ENCODE assay signal across 8 cellular contexts in genomic region chr7:43735802-43736603, GRCh38. TPM values are rescaled to one million over a fixed set of nuclear protein-coding genes. Genes with fewer than 3 reads are reported as not detected.
DNase-seq lines count a peak whose midpoint lies in the region; ATAC-seq, FAIRE-seq and TF ChIP-seq lines count a peak whose summit lies in the region.

No MANE protein-coding gene starts in this region.

- no peaks in the 10 kb centered on the region for H3K9me3 ChIP-seq in HCT116 (ENCODE audit: control insufficient read depth in 1 of 2, insufficient read depth in 1 of 2, low read depth in 1 of 2, low read length in 2 of 2)

- H3K9me3 Mint-ChIP-seq in memory B cell, result no peaks in the 10 kb centered on the region

- TF ChIP-seq POLR2A in HCT116 (IDR thresholded peaks at IDR 0.05; ENCODE audit: borderline replicate concordance, extremely low read depth, insufficient read depth, insufficient read length), result no peak
- TF ChIP-seq POLR2A in NB4 (IDR thresholded peaks at IDR 0.05; ENCODE audit: extremely low read depth, insufficient read length), result no peak
- no peak for TF ChIP-seq POLR2A in H54 (IDR thresholded peaks at IDR 0.05; ENCODE audit: low read depth, low read length)

- H3K79me2 ChIP-seq in HCT116 (ENCODE audit: insufficient read depth, low read length), result no peaks in the 10 kb centered on the region

- no peaks in the 10 kb centered on the region for H3K4me1 ChIP-seq in HCT116 (ENCODE audit: control insufficient read depth in 1 of 2, insufficient read depth in 2 of 2, low read length in 2 of 2)

- DNase-seq in HCT116 (ENCODE audit: low read depth, low spot score) (no peak), NB4 (ENCODE audit: low read depth) (peak; percentile 43), memory B cell (ENCODE audit: low spot score in 2 of 2) (no peak), OCI-M2 (lab: John Stamatoyannopoulos, UW; ENCODE audit: unreplicated experiment) (no peak), coronary artery (ENCODE audit: low spot score) (no peak), H54 (ENCODE audit: insufficient read length, low spot score) (no peak), NCI-H1092 (lab: John Stamatoyannopoulos, UW) (no peak)

- no peak for TF ChIP-seq CTCF in HCT116 (IDR thresholded peaks at IDR 0.05 in 2 of 3, conservative IDR thresholded peaks at IDR 0.05 in 1 of 3; ENCODE audit: borderline replicate concordance in 1 of 3, insufficient read depth in 1 of 3, low read depth in 2 of 3, low read length in 2 of 3)
- TF ChIP-seq CTCF in NB4 (IDR thresholded peaks at IDR 0.05; ENCODE audit: low read depth, low read length), result no peak
- TF ChIP-seq CTCF in coronary artery (IDR thresholded peaks at IDR 0.05), result no peak

- no peak for TF ChIP-seq RAD21 in HCT116 (IDR thresholded peaks at IDR 0.05; ENCODE audit: low read depth)

- H3K4me2 ChIP-seq in HCT116 (ENCODE audit: low read length), result no peak overlapping the region

- peak overlapping the region; percentile 15 for H3K27ac Mint-ChIP-seq in memory B cell

- no peak overlapping the region for H3K9ac ChIP-seq in HCT116 (ENCODE audit: low read length)

- H3K36me3 Mint-ChIP-seq in memory B cell, result no peaks in the 10 kb centered on the region

- CTCF ChIA-PET in HCT116 (lab: Charles Lee), result interaction anchor here (2.2 kb wide), 1 partner anchor 153 kb away, joined by 7 read pairs; the partner anchor contains the start of gene STK17A

- POLR2A ChIA-PET in HCT116 (lab: Charles Lee), result interaction anchor here (0.9 kb wide), 1 partner anchor 22 kb away, joined by 4 read pairs; the partner anchor contains the start of gene BLVRA

- no peaks in the 10 kb centered on the region for H3K36me3 ChIP-seq in HCT116 (ENCODE audit: control insufficient read depth in 1 of 2, insufficient read depth in 2 of 2, low read length in 2 of 2)

- H4K20me1 ChIP-seq in HCT116 (ENCODE audit: insufficient read depth), result no peaks in the 10 kb centered on the region

- no peaks in the 10 kb centered on the region for H3K9me2 ChIP-seq in HCT116 (ENCODE audit: insufficient read depth)

- no peaks in the 10 kb centered on the region for H3K27me3 Mint-ChIP-seq in memory B cell

- H3K4me3 ChIP-seq in HCT116 (replicated peaks in 1 of 2; ENCODE audit: low read depth in 1 of 2, low read length in 2 of 2) (no peak overlapping the region), NB4 (ENCODE audit: low read depth, low read length) (no peak overlapping the region), coronary artery (no peak overlapping the region)

- BruUV-seq in HCT116 (replicated peaks; lab: Mats Ljungman, UMichigan), result no TSS peak

- no peak for FAIRE-seq in H54 (lab: Jason Lieb, UNC)

- H3K27me3 ChIP-seq in HCT116 (ENCODE audit: insufficient read depth, low read length), result no peaks in the 10 kb centered on the region

- intact Hi-C loops in HCT116 (cut with micrococcal nuclease), result no loop called here

- H3K4me1 Mint-ChIP-seq in memory B cell, result peaks cover 5% of the 10 kb centered on the region

- no peak overlapping the region for H3K4me3 Mint-ChIP-seq in memory B cell

- RAD21 ChIA-PET in HCT116 (lab: Charles Lee; ENCODE audit: low non-redundant PET in 1 of 2, low total read pairs in 2 of 2, uncharacterized antibody in 2 of 2, unreplicated experiment in 2 of 2), result interaction anchor here in 1 of 2 experiments (0.6 kb wide), 1 partner anchor 71 kb away, joined by 3 read pairs; no protein-coding TSS in a partner anchor

- no peak overlapping the region for H2AFZ ChIP-seq in HCT116 (ENCODE audit: low read depth, low read length, poor library complexity, severe bottlenecking)

- ATAC-seq in GM18520 (IDR thresholded peaks at IDR 0.05; ENCODE audit: unreplicated experiment) (peak; percentile 76), HCT116 (no peak; the same call in 1 of the 2 replicates), memory B cell (ENCODE audit: low read depth) (peak; percentile 68)

- H3K27ac ChIP-seq in HCT116 (ENCODE audit: low read depth, low read length), result no peak overlapping the region
- H3K27ac ChIP-seq in coronary artery, result no peak overlapping the region

TF ChIP-seq in HCT116, 20 proteins besides CTCF, POLR2A, EP300 and RAD21:
- TF ChIP-seq CEBPB (IDR thresholded peaks at IDR 0.05; ENCODE audit: low read depth) (peak; percentile 36; the same call in 1 of the 2 replicates), ZFX (IDR thresholded peaks at IDR 0.05) (no peak)

RNA-seq across cellular contexts. Expression of gene COA1, which starts 6.7 kb away (rescaled TPM):
- 78.5 TPM for total RNA-seq in HCT116 (2021; ENCODE audit: unreplicated experiment)
- polyA plus RNA-seq in HCT116 (2012), result 39.5 and 52.2 TPM in 2 replicates

RNA-seq across cellular contexts. Expression of gene BLVRA, which starts 22.5 kb away (rescaled TPM):
- total RNA-seq in HCT116 (2021; ENCODE audit: unreplicated experiment), result 29.7 TPM
- polyA plus RNA-seq in HCT116 (2012), result 16.8 and 22.1 TPM in 2 replicates
